Comparison of ENCODE assay signal across 17 cellular contexts in genomic region chrX:5857232-5857631, GRCh38.
DNase-seq lines count a peak whose midpoint lies in the region; ATAC-seq, FAIRE-seq and TF ChIP-seq lines count a peak whose summit lies in the region.
"Had no signal": no experiment of that assay in that cellular context is flagged by ENCODE, and none has a peak within 500 bp of the region (broad histone marks: within the 10 kb centered on the region; RNA-seq: fewer than 3 reads in every experiment).

No MANE protein-coding gene starts in this region.

- SMC1A ChIA-PET in GM12878 (lab: Charles Lee; ENCODE audit: uncharacterized antibody, unreplicated experiment) = interaction anchor here (0.7 kb wide), 1 partner anchor 79 kb away, joined by 3 read pairs; no protein-coding TSS in a partner anchor

- no TSS peak for BruUV-seq in GM12878 (replicated peaks; lab: Mats Ljungman, UMichigan)

- H3K9me3 ChIP-seq in GM12878 (replicated peaks; ENCODE audit: control insufficient read depth, insufficient read depth, low read length) = no peaks in the 10 kb centered on the region
- no peaks in the 10 kb centered on the region for H3K9me3 ChIP-seq in smooth muscle cell (replicated peaks; ENCODE audit: low read depth)
- H3K9me3 ChIP-seq in vagina = no peaks in the 10 kb centered on the region
- H3K9me3 ChIP-seq: Caco-2, SK-N-SH had no signal

- H3K27me3 ChIP-seq in GM12878 (replicated peaks in 1 of 2; ENCODE audit: control insufficient read depth in 2 of 2, insufficient read depth in 2 of 2, low read length in 1 of 2) = no peaks in the 10 kb centered on the region
- H3K27me3 ChIP-seq in smooth muscle cell (ENCODE audit: low read depth) = no peaks in the 10 kb centered on the region
- no peaks in the 10 kb centered on the region for H3K27me3 ChIP-seq in vagina

- RAD21 ChIA-PET in GM12878 (lab: Charles Lee; ENCODE audit: unreplicated experiment) = no interaction called here

- no peaks in the 10 kb centered on the region for H3F3A ChIP-seq in smooth muscle cell (ENCODE audit: low read depth)

- 30% methylated on average over 5 of the region's 6 CpGs for WGBS in GM12878 (ENCODE audit: insufficient coverage, insufficient replicate concordance, low lambda C conversion rate, missing lambda C conversion rate)
- 78% methylated on average over 6 of the region's 6 CpGs for WGBS in smooth muscle cell (ENCODE audit: low lambda C conversion rate)

- FAIRE-seq in GM12878 (lab: Jason Lieb, UNC) = no peak

- no peaks in the 10 kb centered on the region for H3K36me3 ChIP-seq in GM12878 (ENCODE audit: control insufficient read depth in 2 of 2, insufficient read depth in 2 of 2, low read length in 1 of 2)
- no peaks in the 10 kb centered on the region for H3K36me3 ChIP-seq in smooth muscle cell (ENCODE audit: low read depth)
- no peaks in the 10 kb centered on the region for H3K36me3 ChIP-seq in vagina

- DNase-seq in Kasumi-1 (lab: John Stamatoyannopoulos, UW) = peak; percentile 1 to 5
- DNase-seq in NOMO-1 treated with dmso at 0.1 percent for 144 hours (lab: John Stamatoyannopoulos, UW; ENCODE audit: unreplicated experiment) = peak; percentile 30
- DNase-seq in GM12878 (ENCODE audit: low read depth, low spot score) = no peak
- DNase-seq in smooth muscle cell (lab: John Stamatoyannopoulos, UW; ENCODE audit: unreplicated experiment) = no peak
- DNase-seq in D341Med (ENCODE audit: low spot score) = no peak
- DNase-seq in vagina (ENCODE audit: extremely low spot score in 2 of 2) = no peak
- DNase-seq: Caco-2; CD4-positive, CD25-positive, alpha-beta regulatory T cell; GM23248; NCI-H1105; NCI-H1694; NCI-H524; PC-9; SK-N-SH; T-helper 1 cell had no signal

- H3K4me1 ChIP-seq in GM12878 (ENCODE audit: control insufficient read depth, insufficient read depth, low read length) (no peaks in the 10 kb centered on the region), smooth muscle cell (ENCODE audit: low read depth) (no peaks in the 10 kb centered on the region), vagina (no peaks in the 10 kb centered on the region)
- H3K4me1 ChIP-seq: Caco-2 had no signal

- TF ChIP-seq EP300 in GM12878 (IDR thresholded peaks at IDR 0.05; ENCODE audit: borderline replicate concordance in 1 of 2, control insufficient read depth in 1 of 2, low read depth in 2 of 2, low read length in 2 of 2) = no peak

- in situ Hi-C loops in GM12878 (cut with MboI) = no loop called here

- H3K79me2 ChIP-seq in GM12878 (ENCODE audit: control insufficient read depth, insufficient read depth, low read length) (no peaks in the 10 kb centered on the region), smooth muscle cell (ENCODE audit: low read depth) (no peaks in the 10 kb centered on the region)

- H3K27ac ChIP-seq in GM12878 (ENCODE audit: control insufficient read depth, insufficient read depth) (no peak overlapping the region), smooth muscle cell (ENCODE audit: low read depth) (no peak overlapping the region), vagina (no peak overlapping the region)
- H3K27ac ChIP-seq: GM23248, PC-9 had no signal

- CTCF ChIA-PET in GM12878 (lab: Yijun Ruan, JAX) = interaction anchor here (0.7 kb wide), 1 partner anchor 1904 kb away, joined by 3 read pairs; no protein-coding TSS in a partner anchor

- no peak overlapping the region for H2AFZ ChIP-seq in GM12878 (ENCODE audit: control insufficient read depth, low read depth, low read length)
- H2AFZ ChIP-seq in smooth muscle cell (ENCODE audit: low read depth) = peak overlapping the region; percentile 3
- H2AFZ ChIP-seq: GM23248, PC-9 had no signal

- H3K9ac ChIP-seq in GM12878 (ENCODE audit: control insufficient read depth, insufficient read depth, low read length) = no peak overlapping the region
- no peak overlapping the region for H3K9ac ChIP-seq in smooth muscle cell (ENCODE audit: low read depth)
- H3K9ac ChIP-seq: GM23248, SK-N-SH had no signal

- intact Hi-C loops in GM12878 (cut with micrococcal nuclease; ENCODE audit: unreplicated experiment) (no loop called here), vagina (cut with DNase I) (no loop called here)

- H3K4me3 ChIP-seq in GM12878 (no peak overlapping the region), smooth muscle cell (no peak overlapping the region), vagina (no peak overlapping the region)
- H3K4me3 ChIP-seq: GM23248, PC-9 had no signal

- no peak; the same call in 2 of the 3 replicates for ATAC-seq in GM12878
- ATAC-seq in activated CD4-positive, CD25-positive, alpha-beta regulatory T cell treated with anti-CD3 and anti-CD28 coated beads, Interleukin-2, amount 50 U/mL, for 24 hours = no peak
- ATAC-seq: HCT116 had no signal

- POLR2A ChIA-PET in GM12878 (lab: Charles Lee) = no interaction called here

- TF ChIP-seq RAD21 in GM12878 (IDR thresholded peaks at IDR 0.05; ENCODE audit: insufficient read depth, low read depth, low read length) = no peak

- no peak overlapping the region for H3K4me2 ChIP-seq in GM12878 (ENCODE audit: control insufficient read depth, insufficient read depth)
- no peak overlapping the region for H3K4me2 ChIP-seq in smooth muscle cell
- H3K4me2 ChIP-seq: PC-9, SK-N-SH had no signal

- TF ChIP-seq CTCF in GM12878 (IDR thresholded peaks at IDR 0.05 in 2 of 3, conservative IDR thresholded peaks at IDR 0.05 in 1 of 3; ENCODE audit: control insufficient read depth in 2 of 3, extremely low read depth in 1 of 3, insufficient read depth in 1 of 3, low read depth in 3 of 3, low read length in 3 of 3) = no peak
- TF ChIP-seq CTCF in smooth muscle cell (IDR thresholded peaks at IDR 0.05; ENCODE audit: borderline replicate concordance, insufficient read depth, poor library complexity, severe bottlenecking) = no peak
- no peak for TF ChIP-seq CTCF in vagina (IDR thresholded peaks at IDR 0.05)

- no peaks in the 10 kb centered on the region for H4K20me1 ChIP-seq in GM12878 (ENCODE audit: control insufficient read depth, insufficient read depth)
- no peaks in the 10 kb centered on the region for H4K20me1 ChIP-seq in smooth muscle cell (ENCODE audit: low read depth)

- TF ChIP-seq POLR2A in GM12878 (IDR thresholded peaks at IDR 0.05; ENCODE audit: low read depth, low read length) (no peak), vagina (IDR thresholded peaks at IDR 0.05) (no peak)

TF ChIP-seq in GM12878, 131 proteins besides CTCF, POLR2A, EP300 and RAD21:
- TF ChIP-seq FOS (IDR thresholded peaks at IDR 0.05; ENCODE audit: borderline replicate concordance, extremely low read depth, insufficient read length) (no peak), SPI1 (IDR thresholded peaks at IDR 0.05; ENCODE audit: borderline replicate concordance, insufficient read depth, low read depth, low read length) (peak; percentile 52; the same call in 1 of the 2 replicates), ESRRA (IDR thresholded peaks at IDR 0.05; ENCODE audit: low read length) (no peak)

Comparison
In these comparisons a context has a peak if more than half of its experiments do, and no peak if none do; other contexts are left out.
1. DNase-seq: peak in Kasumi-1 (2 of 2) and NOMO-1 treated with dmso at 0.1 percent for 144 hours (single experiment); none in GM12878 (single experiment), smooth muscle cell (single experiment), D341Med (single experiment) and vagina (0 of 2).